In the genomic region with DNA sequence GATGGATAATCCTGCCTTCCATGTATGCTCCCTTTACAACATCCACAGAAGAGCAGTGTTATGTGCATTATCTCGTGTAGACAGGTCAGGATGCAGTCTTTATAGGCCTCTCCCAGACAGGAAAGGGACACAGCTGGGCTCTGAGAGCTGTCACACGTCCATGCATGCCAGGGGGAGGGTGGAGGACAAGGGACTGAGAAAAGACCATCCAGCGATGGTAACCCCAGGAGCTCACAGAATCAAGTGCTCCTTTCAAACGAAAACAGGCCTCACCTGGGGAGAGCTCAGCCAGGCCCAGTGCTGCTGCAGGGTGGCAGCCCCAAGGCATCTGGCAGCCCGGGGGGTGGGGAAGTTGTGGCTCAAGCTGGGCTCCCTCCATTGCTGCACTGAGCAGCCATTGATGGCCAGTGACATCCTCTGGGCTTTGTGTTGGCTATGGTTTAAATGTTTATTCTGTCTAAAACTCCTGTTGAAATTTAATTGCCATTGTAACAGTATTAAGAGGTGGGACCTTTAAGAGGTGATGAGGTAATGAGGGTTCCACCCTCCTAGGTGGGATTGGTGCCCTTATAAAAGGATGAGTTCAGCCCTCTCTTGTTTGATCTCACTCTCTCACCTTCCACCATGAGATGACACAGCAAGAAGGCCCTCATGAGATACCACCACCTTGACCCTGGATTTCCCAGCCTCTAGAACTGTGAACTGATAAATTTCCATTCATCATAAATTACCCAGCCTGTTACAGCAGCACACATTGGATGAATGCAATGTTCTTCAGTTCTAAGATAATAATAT, we compare ENCODE assay signal across 18 cellular contexts. TPM values are rescaled to one million over a fixed set of nuclear protein-coding genes. Genes with fewer than 3 reads are reported as not detected.
"Had no signal": no experiment of that assay in that cellular context is flagged by ENCODE, and none has a peak within 500 bp of the region (broad histone marks: within the 10 kb centered on the region; RNA-seq: fewer than 3 reads in every experiment).

No MANE protein-coding gene starts in this region.

- H3K4me3 Mint-ChIP-seq: activated B cell treated with CpG ODN at 0.5 μM for 24 hours; activated CD4-positive, alpha-beta T cell treated with anti-CD3 and anti-CD28 coated beads for 36 hours; activated naive CD4-positive, alpha-beta T cell treated with anti-CD3 and anti-CD28 coated beads for 36 hours; immature natural killer cell; naive thymus-derived CD4-positive, alpha-beta T cell; T-cell; T-helper 2 cell treated with Interferon-gamma antibody and Interleukin-4, amounts not matched to agents 5 μg/mL and 100 μg/mL, for 36 hours had no signal

- H3K27ac Mint-ChIP-seq: activated B cell treated with CpG ODN at 0.5 μM for 24 hours; activated CD4-positive, alpha-beta T cell treated with anti-CD3 and anti-CD28 coated beads for 36 hours; activated naive CD4-positive, alpha-beta T cell treated with anti-CD3 and anti-CD28 coated beads for 36 hours; immature natural killer cell; naive thymus-derived CD4-positive, alpha-beta T cell; T-cell; T-helper 2 cell treated with Interferon-gamma antibody and Interleukin-4, amounts not matched to agents 5 μg/mL and 100 μg/mL, for 36 hours had no signal

- H3K9me3 Mint-ChIP-seq: activated B cell treated with CpG ODN at 0.5 μM for 24 hours; activated naive CD4-positive, alpha-beta T cell treated with anti-CD3 and anti-CD28 coated beads for 36 hours; naive thymus-derived CD4-positive, alpha-beta T cell; T-cell; T-helper 2 cell treated with Interferon-gamma antibody and Interleukin-4, amounts not matched to agents 5 μg/mL and 100 μg/mL, for 36 hours had no signal

- DNase-seq: activated B cell treated with CpG ODN at 0.5 μM for 24 hours; activated CD4-positive, alpha-beta T cell treated with anti-CD3 and anti-CD28 coated beads for 36 hours; activated CD4-positive, alpha-beta T cell treated with anti-CD3 and anti-CD28 coated beads, Interleukin-2, amount 50 U/mL, for 4 hours; activated effector memory CD4-positive, alpha-beta T cell treated with Interleukin-2 at 50 U/mL for 16 hours; activated naive CD4-positive, alpha-beta T cell treated with anti-CD3 and anti-CD28 coated beads for 36 hours; activated T-cell treated with anti-CD3 and anti-CD28 coated beads, Interleukin-2, amount 50 U/mL, for 48 hours; cerebellar nuclear complex; foreskin keratinocyte; immature natural killer cell; kidney glomerular epithelial cell; mesendoderm; naive thymus-derived CD4-positive, alpha-beta T cell; spleen; stimulated activated CD4-positive, alpha-beta T cell treated with anti-CD3 and anti-CD28 coated beads, Interleukin-4, amount 100 ng/mL, for 1 hour; stimulated activated naive CD4-positive, alpha-beta T cell treated with Interleukin-2 at 50 U/mL for 16 hours; T-cell; upper lobe of right lung had no signal

- H3K36me3 Mint-ChIP-seq: naive thymus-derived CD4-positive, alpha-beta T cell; T-cell had no signal

- ATAC-seq: activated CD4-positive, alpha-beta T cell treated with anti-CD3 and anti-CD28 coated beads for 36 hours; foreskin keratinocyte; naive thymus-derived CD4-positive, alpha-beta T cell; T-cell; upper lobe of right lung had no signal

RNA-seq across cellular contexts. Expression of a gene that starts 15.7 kb away (rescaled TPM):
- total RNA-seq: activated B cell treated with CpG ODN at 0.5 μM for 24 hours; activated CD4-positive, alpha-beta T cell treated with anti-CD3 and anti-CD28 coated beads for 36 hours had no signal
